ENCODE assay signal across 8 cellular contexts in the genomic region with DNA sequence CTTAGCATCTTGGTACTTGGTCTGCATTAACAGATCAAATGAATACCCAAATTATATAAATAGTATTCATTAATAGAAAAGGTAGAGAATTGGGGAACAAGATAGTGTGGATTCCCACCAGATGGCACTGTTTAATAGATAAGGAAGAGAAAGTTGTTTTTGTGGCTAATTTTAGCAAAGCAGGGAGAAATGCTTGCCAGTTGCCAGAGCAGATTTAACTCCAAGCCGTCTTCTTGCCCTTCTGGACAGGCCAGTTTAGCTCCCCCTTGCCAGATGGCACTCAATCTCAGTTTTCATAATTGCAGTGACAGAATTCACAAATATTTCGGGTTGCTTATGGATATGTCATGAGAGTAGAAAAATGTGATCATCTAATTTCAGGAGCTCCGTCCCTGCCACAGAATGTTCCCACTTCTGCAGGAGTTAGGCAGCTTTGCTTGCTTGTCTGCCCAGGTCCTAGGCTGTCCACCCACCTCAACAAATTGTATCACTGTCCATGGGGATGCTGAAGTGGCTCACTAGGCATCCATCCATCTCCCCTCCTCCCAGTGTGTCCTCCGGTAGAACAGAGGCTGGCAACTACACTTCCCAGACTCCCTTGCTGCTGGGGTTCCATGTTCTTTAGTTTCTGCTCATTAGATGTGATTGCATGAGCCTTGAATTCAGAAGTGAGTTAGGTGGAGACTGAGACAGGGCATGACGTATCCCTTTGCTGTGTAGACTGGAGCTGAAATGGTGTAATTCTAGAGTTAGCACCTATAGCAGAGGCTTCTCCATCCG. TPM values are rescaled to one million over a fixed set of nuclear protein-coding genes. Genes with fewer than 3 reads are reported as not detected.
DNase-seq lines count a peak whose midpoint lies in the region; ATAC-seq and TF ChIP-seq lines count a peak whose summit lies in the region.

No MANE protein-coding gene starts in this region.

- H3K36me3 Mint-ChIP-seq in activated CD8-positive, alpha-beta T cell treated with anti-CD3 and anti-CD28 coated beads for 36 hours (ENCODE audit: low read depth) = no peaks in the 10 kb centered on the region
- no peaks in the 10 kb centered on the region for H3K36me3 Mint-ChIP-seq in activated CD8-positive, alpha-beta T cell treated with anti-CD3 and anti-CD28 coated beads, Interleukin-2, amount 10 ng/mL, durations not matched to agents 7 days and 5 days (ENCODE audit: low read depth)
- no peaks in the 10 kb centered on the region for H3K36me3 Mint-ChIP-seq in CD8-positive, alpha-beta T cell
- H3K36me3 Mint-ChIP-seq in activated T-cell treated with anti-CD3 and anti-CD28 coated beads, Interleukin-2, amount 50 U/mL, for 72 hours (ENCODE audit: insufficient read depth in 2 of 2) = no peaks in the 10 kb centered on the region

- no peaks in the 10 kb centered on the region for H3K4me1 ChIP-seq in endocrine pancreas (ENCODE audit: control insufficient read depth, insufficient read depth, low read length)
- H3K4me1 ChIP-seq in CD8-positive, alpha-beta T cell (ENCODE audit: insufficient read depth, low read length) = no peaks in the 10 kb centered on the region

- H3K9me3 Mint-ChIP-seq in activated CD8-positive, alpha-beta T cell treated with anti-CD3 and anti-CD28 coated beads for 36 hours = no peaks in the 10 kb centered on the region
- H3K9me3 Mint-ChIP-seq in activated CD8-positive, alpha-beta T cell treated with anti-CD3 and anti-CD28 coated beads, Interleukin-2, amount 10 ng/mL, durations not matched to agents 7 days and 5 days (ENCODE audit: insufficient read depth) = no peaks in the 10 kb centered on the region
- no peaks in the 10 kb centered on the region for H3K9me3 Mint-ChIP-seq in CD8-positive, alpha-beta T cell
- H3K9me3 Mint-ChIP-seq in activated T-cell treated with anti-CD3 and anti-CD28 coated beads, Interleukin-2, amount 50 U/mL, for 72 hours = no peaks in the 10 kb centered on the region

- no peak overlapping the region for H3K27ac Mint-ChIP-seq in activated CD8-positive, alpha-beta T cell treated with anti-CD3 and anti-CD28 coated beads for 36 hours
- no peak overlapping the region for H3K27ac Mint-ChIP-seq in activated CD8-positive, alpha-beta T cell treated with anti-CD3 and anti-CD28 coated beads, Interleukin-2, amount 10 ng/mL, durations not matched to agents 7 days and 5 days
- no peak overlapping the region for H3K27ac Mint-ChIP-seq in CD8-positive, alpha-beta T cell
- no peak overlapping the region for H3K27ac Mint-ChIP-seq in activated T-cell treated with anti-CD3 and anti-CD28 coated beads, Interleukin-2, amount 50 U/mL, for 72 hours

- no peaks in the 10 kb centered on the region for H3K36me3 ChIP-seq in endocrine pancreas (ENCODE audit: control insufficient read depth, insufficient read depth, low read length)
- H3K36me3 ChIP-seq in CD8-positive, alpha-beta T cell (ENCODE audit: insufficient read depth, low read length) = no peaks in the 10 kb centered on the region

- H3K4me1 Mint-ChIP-seq in activated CD8-positive, alpha-beta T cell treated with anti-CD3 and anti-CD28 coated beads for 36 hours (ENCODE audit: low read depth) = no peaks in the 10 kb centered on the region
- no peaks in the 10 kb centered on the region for H3K4me1 Mint-ChIP-seq in activated CD8-positive, alpha-beta T cell treated with anti-CD3 and anti-CD28 coated beads, Interleukin-2, amount 10 ng/mL, durations not matched to agents 7 days and 5 days (ENCODE audit: low read depth)
- peaks cover 2% of the 10 kb centered on the region for H3K4me1 Mint-ChIP-seq in CD8-positive, alpha-beta T cell (ENCODE audit: low read depth)
- H3K4me1 Mint-ChIP-seq in activated T-cell treated with anti-CD3 and anti-CD28 coated beads, Interleukin-2, amount 50 U/mL, for 72 hours (ENCODE audit: low read depth) = no peaks in the 10 kb centered on the region

- H3K9me3 ChIP-seq in endocrine pancreas (ENCODE audit: control insufficient read depth, low read length) = no peaks in the 10 kb centered on the region
- no peaks in the 10 kb centered on the region for H3K9me3 ChIP-seq in CD8-positive, alpha-beta T cell (ENCODE audit: low read length)

- ATAC-seq in activated CD8-positive, alpha-beta T cell treated with anti-CD3 and anti-CD28 coated beads for 36 hours = no peak
- no peak for ATAC-seq in activated CD8-positive, alpha-beta T cell treated with anti-CD3 and anti-CD28 coated beads, Interleukin-2, amount 10 ng/mL, durations not matched to agents 7 days and 5 days
- ATAC-seq in CD8-positive, alpha-beta T cell = no peak
- no peak for ATAC-seq in activated T-cell treated with anti-CD3 and anti-CD28 coated beads, Interleukin-2, amount 50 U/mL, for 72 hours (replicated peaks in 1 of 2)

- H3K4me3 ChIP-seq in endocrine pancreas (ENCODE audit: control insufficient read depth, insufficient read depth, low read length) = peak overlapping the region; percentile 68
- no peak overlapping the region for H3K4me3 ChIP-seq in CD8-positive, alpha-beta T cell (ENCODE audit: low read depth, low read length)

- TF ChIP-seq CTCF in activated CD8-positive, alpha-beta T cell treated with anti-CD3 and anti-CD28 coated beads for 36 hours (IDR thresholded peaks at IDR 0.05) = peak; percentile 29
- no peak for TF ChIP-seq CTCF in CD8-positive, alpha-beta T cell (IDR thresholded peaks at IDR 0.05)

- H3K27me3 Mint-ChIP-seq in activated CD8-positive, alpha-beta T cell treated with anti-CD3 and anti-CD28 coated beads for 36 hours = no peaks in the 10 kb centered on the region
- peaks cover 15% of the 10 kb centered on the region for H3K27me3 Mint-ChIP-seq in activated CD8-positive, alpha-beta T cell treated with anti-CD3 and anti-CD28 coated beads, Interleukin-2, amount 10 ng/mL, durations not matched to agents 7 days and 5 days (ENCODE audit: low read depth)
- peaks cover 10% of the 10 kb centered on the region for H3K27me3 Mint-ChIP-seq in CD8-positive, alpha-beta T cell (ENCODE audit: low read depth)
- H3K27me3 Mint-ChIP-seq in activated T-cell treated with anti-CD3 and anti-CD28 coated beads, Interleukin-2, amount 50 U/mL, for 72 hours (ENCODE audit: low read depth) = peaks cover 13% of the 10 kb centered on the region

- H3K9ac ChIP-seq in endocrine pancreas (ENCODE audit: control insufficient read depth, insufficient read depth, low read length) = peak overlapping the region; percentile 1

- intact Hi-C loops in activated CD8-positive, alpha-beta T cell treated with anti-CD3 and anti-CD28 coated beads for 36 hours (cut with micrococcal nuclease) = loop anchor here (5.0 kb wide), 1 partner anchor 244 kb away; no protein-coding TSS in a partner anchor
- intact Hi-C loops in CD8-positive, alpha-beta T cell (cut with DNase I, micrococcal nuclease) = loop anchor here in 1 of 2 experiments (2.0 to 10.0 kb wide), 3 partner anchors 246 to 1582 kb away; no protein-coding TSS in a partner anchor

- no peak for DNase-seq in activated CD8-positive, alpha-beta T cell treated with anti-CD3 and anti-CD28 coated beads for 36 hours
- DNase-seq in activated CD8-positive, alpha-beta T cell treated with anti-CD3 and anti-CD28 coated beads, Interleukin-2, amount 10 ng/mL, durations not matched to agents 7 days and 5 days = no peak
- DNase-seq in NOMO-1 treated with dmso at 0.1 percent for 144 hours (lab: John Stamatoyannopoulos, UW; ENCODE audit: unreplicated experiment) (peak; percentile 35), myocyte (ENCODE audit: low read depth) (peak; percentile 77), NK-92 (lab: John Stamatoyannopoulos, UW; ENCODE audit: unreplicated experiment) (no peak)
- no peak for DNase-seq in CD8-positive, alpha-beta T cell
- no peak for DNase-seq in activated T-cell treated with anti-CD3 and anti-CD28 coated beads, Interleukin-2, amount 50 U/mL, for 72 hours

- POLR2A ChIA-PET in activated CD8-positive, alpha-beta T cell treated with anti-CD3 and anti-CD28 coated beads for 36 hours (lab: Charles Lee) = interaction anchor here (0.6 kb wide), 1 partner anchor 246 kb away, joined by 3 read pairs; no protein-coding TSS in a partner anchor
- POLR2A ChIA-PET in activated CD8-positive, alpha-beta T cell treated with anti-CD3 and anti-CD28 coated beads, Interleukin-2, amount 10 ng/mL, durations not matched to agents 7 days and 5 days (lab: Charles Lee) = no interaction called here
- POLR2A ChIA-PET in CD8-positive, alpha-beta T cell (lab: Charles Lee) = no interaction called here

- CTCF ChIA-PET in activated CD8-positive, alpha-beta T cell treated with anti-CD3 and anti-CD28 coated beads for 36 hours (lab: Charles Lee) = interaction anchor here (1.0 to 1.9 kb wide), 4 partner anchors 8 to 249 kb away, joined by 3 to 5 read pairs (median 4); no protein-coding TSS in a partner anchor
- CTCF ChIA-PET in activated CD8-positive, alpha-beta T cell treated with anti-CD3 and anti-CD28 coated beads, Interleukin-2, amount 10 ng/mL, durations not matched to agents 7 days and 5 days (lab: Charles Lee) = interaction anchor here (0.7 to 1.2 kb wide), 2 partner anchors 10 to 376 kb away, joined by 3 to 4 read pairs; no protein-coding TSS in a partner anchor
- CTCF ChIA-PET in CD8-positive, alpha-beta T cell (lab: Charles Lee) = interaction anchor here (0.7 to 2.1 kb wide), 7 partner anchors 12 to 383 kb away, joined by 3 to 7 read pairs (median 3); no protein-coding TSS in a partner anchor

- no peak overlapping the region for H3K4me3 Mint-ChIP-seq in activated CD8-positive, alpha-beta T cell treated with anti-CD3 and anti-CD28 coated beads for 36 hours
- no peak overlapping the region for H3K4me3 Mint-ChIP-seq in activated CD8-positive, alpha-beta T cell treated with anti-CD3 and anti-CD28 coated beads, Interleukin-2, amount 10 ng/mL, durations not matched to agents 7 days and 5 days
- no peak overlapping the region for H3K4me3 Mint-ChIP-seq in CD8-positive, alpha-beta T cell
- no peak overlapping the region for H3K4me3 Mint-ChIP-seq in activated T-cell treated with anti-CD3 and anti-CD28 coated beads, Interleukin-2, amount 50 U/mL, for 72 hours

- no peaks in the 10 kb centered on the region for H3K27me3 ChIP-seq in endocrine pancreas (ENCODE audit: control insufficient read depth, insufficient read depth, low read length)
- no peaks in the 10 kb centered on the region for H3K27me3 ChIP-seq in CD8-positive, alpha-beta T cell (ENCODE audit: insufficient read depth, low read length)

- no peak overlapping the region for H3K27ac ChIP-seq in CD8-positive, alpha-beta T cell (ENCODE audit: low read depth, low read length)

RNA-seq across cellular contexts. Expression of gene HEXB, which starts 11.8 kb away (rescaled TPM):
- 10 to 100 TPM; 46.2 to 49.1 TPM for total RNA-seq in activated CD8-positive, alpha-beta T cell treated with anti-CD3 and anti-CD28 coated beads for 36 hours
- 10 to 100 TPM; 53.1 to 62.9 TPM for total RNA-seq in activated CD8-positive, alpha-beta T cell treated with anti-CD3 and anti-CD28 coated beads, Interleukin-2, amount 10 ng/mL, durations not matched to agents 7 days and 5 days
- total RNA-seq in myocyte = 135 and 173 TPM in 2 replicates
- polyA plus RNA-seq in myocyte (2012) = 122 TPM
- 10 to 100 TPM; 29.2 to 37.0 TPM for total RNA-seq in CD8-positive, alpha-beta T cell
- 10 to 100 TPM; 44.5 to 45.8 TPM for total RNA-seq in activated T-cell treated with anti-CD3 and anti-CD28 coated beads, Interleukin-2, amount 50 U/mL, for 72 hours

RNA-seq across cellular contexts. Expression of gene ENC1, which starts 32.7 kb away (rescaled TPM):
- under 1 TPM; 0.16 to 0.60 TPM for total RNA-seq in activated CD8-positive, alpha-beta T cell treated with anti-CD3 and anti-CD28 coated beads for 36 hours
- total RNA-seq in activated CD8-positive, alpha-beta T cell treated with anti-CD3 and anti-CD28 coated beads, Interleukin-2, amount 10 ng/mL, durations not matched to agents 7 days and 5 days = under 1 TPM; 0.50 to 0.55 TPM
- total RNA-seq in myocyte = 21.1 and 23.2 TPM in 2 replicates
- polyA plus RNA-seq in myocyte (2012) = 57.9 TPM
- total RNA-seq in CD8-positive, alpha-beta T cell = 10 to 100 TPM; 44.2 to 51.1 TPM
- total RNA-seq in activated T-cell treated with anti-CD3 and anti-CD28 coated beads, Interleukin-2, amount 50 U/mL, for 72 hours = 1 to 10 TPM in 1 of 2 donors, under 1 TPM in 1; 0.60 to 1.9 TPM

Comparison
In these comparisons a context has a peak if more than half of its experiments do, and no peak if none do; other contexts are left out.
1. DNase-seq: peak in NOMO-1 treated with dmso at 0.1 percent for 144 hours (single experiment) and myocyte (single experiment); none in activated CD8-positive, alpha-beta T cell treated with anti-CD3 and anti-CD28 coated beads for 36 hours (single experiment), activated CD8-positive, alpha-beta T cell treated with anti-CD3 and anti-CD28 coated beads, Interleukin-2, amount 10 ng/mL, durations not matched to agents 7 days and 5 days (single experiment), NK-92 (single experiment), CD8-positive, alpha-beta T cell (0 of 7) and activated T-cell treated with anti-CD3 and anti-CD28 coated beads, Interleukin-2, amount 50 U/mL, for 72 hours (0 of 2).